Comparison of ENCODE assay signal across 13 cellular contexts in the genomic region with DNA sequence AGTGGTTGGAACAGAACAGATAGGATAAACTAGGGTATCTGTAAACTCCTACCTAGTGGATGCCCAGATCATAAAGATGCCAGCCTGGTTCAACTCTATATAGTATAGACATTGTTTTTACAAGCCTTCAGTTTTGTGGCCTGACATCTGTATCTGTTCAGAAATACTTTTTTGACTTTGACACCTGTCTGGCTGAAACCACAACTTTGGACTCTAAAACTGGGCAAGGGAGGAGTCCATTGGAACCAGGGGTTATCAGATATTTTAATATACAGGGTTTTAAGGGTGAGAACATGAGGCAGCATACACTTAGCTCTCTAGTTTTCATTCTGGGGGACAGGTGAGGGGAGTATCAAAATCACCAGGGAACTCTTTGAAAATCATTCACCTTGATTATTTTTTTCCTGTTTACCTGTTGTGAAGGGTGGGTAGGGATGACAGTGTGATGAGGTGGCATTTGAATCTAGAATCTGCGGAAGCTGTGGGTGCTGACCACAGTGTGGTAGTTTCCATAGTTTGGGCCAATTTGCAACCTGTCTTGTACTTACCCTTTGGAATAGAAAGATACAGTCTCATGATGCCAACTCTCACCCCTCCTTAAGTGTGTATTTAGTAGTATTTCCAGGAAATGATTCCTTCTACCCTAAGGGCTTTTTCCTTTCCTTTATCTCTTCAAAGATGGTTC. TPM values are rescaled to one million over a fixed set of nuclear protein-coding genes. Genes with fewer than 3 reads are reported as not detected.
DNase-seq lines count a peak whose midpoint lies in the region; ATAC-seq and TF ChIP-seq lines count a peak whose summit lies in the region.
"Had no signal": no experiment of that assay in that cellular context is flagged by ENCODE, and none has a peak within 500 bp of the region (broad histone marks: within the 10 kb centered on the region; RNA-seq: fewer than 3 reads in every experiment).

No MANE protein-coding gene starts in this region.

- H3K36me3 ChIP-seq in cardiac muscle cell (no peaks in the 10 kb centered on the region), right atrium auricular region (no peaks in the 10 kb centered on the region), vagina (no peaks in the 10 kb centered on the region), lower lobe of right lung (no peaks in the 10 kb centered on the region)
- H3K36me3 ChIP-seq: heart right ventricle had no signal

- H3K27me3 Mint-ChIP-seq in T-helper 17 cell = peaks cover 14% of the 10 kb centered on the region

- H3K4me1 ChIP-seq in cardiac muscle cell (ENCODE audit: low read depth) = peaks cover 46% of the 10 kb centered on the region
- peaks cover 0 to 38% of the 10 kb centered on the region in 2 donors for H3K4me1 ChIP-seq in right atrium auricular region
- H3K4me1 ChIP-seq in vagina = peaks cover 81% of the 10 kb centered on the region
- H3K4me1 ChIP-seq in lower lobe of right lung = peaks cover 92% of the 10 kb centered on the region

- DNase-seq in cardiac muscle cell (ENCODE audit: low read depth in 1 of 2, low spot score in 1 of 2) (no peak), right atrium auricular region (ENCODE audit: low spot score) (no peak), T-helper 17 cell (no peak), left lobe of liver (ENCODE audit: low spot score) (no peak), vagina (ENCODE audit: extremely low spot score in 2 of 2) (no peak), DMS 273 treated with DMSO at 0.1 percent for 48 hours (lab: John Stamatoyannopoulos, UW) (no peak), lower lobe of right lung (no peak), nucleus accumbens (lab: John Stamatoyannopoulos, UW) (no peak)
- DNase-seq: activated effector memory CD4-positive, alpha-beta T cell treated with anti-CD3 and anti-CD28 coated beads, Interleukin-2, amount 50 U/mL, for 16 hours; GF-D8; stimulated activated CD4-positive, alpha-beta T cell treated with anti-CD3 and anti-CD28 coated beads, Interleukin-2, amount 100 ng/mL, for 24 hours; testis had no signal

- TF ChIP-seq CTCF in cardiac muscle cell (IDR thresholded peaks at IDR 0.05; ENCODE audit: low read depth, low read length) (no peak), right atrium auricular region (IDR thresholded peaks at IDR 0.05) (no peak), vagina (IDR thresholded peaks at IDR 0.05) (no peak), lower lobe of right lung (IDR thresholded peaks at IDR 0.05) (no peak)

- no peaks in the 10 kb centered on the region for H3K9me3 ChIP-seq in cardiac muscle cell (ENCODE audit: low read depth)
- H3K9me3 ChIP-seq in right atrium auricular region = no peaks in the 10 kb centered on the region
- no peaks in the 10 kb centered on the region for H3K9me3 ChIP-seq in T-helper 17 cell (ENCODE audit: control insufficient read depth, low read length, poor library complexity, severe bottlenecking)
- no peaks in the 10 kb centered on the region for H3K9me3 ChIP-seq in vagina
- H3K9me3 ChIP-seq in lower lobe of right lung = no peaks in the 10 kb centered on the region
- H3K9me3 ChIP-seq: heart right ventricle, testis had no signal

- no peaks in the 10 kb centered on the region for H3K27me3 ChIP-seq in cardiac muscle cell
- H3K27me3 ChIP-seq in right atrium auricular region = no peaks in the 10 kb centered on the region
- no peaks in the 10 kb centered on the region for H3K27me3 ChIP-seq in vagina
- H3K27me3 ChIP-seq in lower lobe of right lung (ENCODE audit: low read depth) = no peaks in the 10 kb centered on the region
- H3K27me3 ChIP-seq: heart right ventricle, testis had no signal

- no peak overlapping the region for H3K4me3 Mint-ChIP-seq in T-helper 17 cell

- ATAC-seq in T-helper 17 cell = peak; percentile 68
- peak; percentile 31 for ATAC-seq in left lobe of liver
- ATAC-seq in lower lobe of right lung = no peak

- H3K27ac ChIP-seq in cardiac muscle cell = peak overlapping the region; percentile 89
- peak overlapping the region in 1 of 2 donors; percentile 8 for H3K27ac ChIP-seq in right atrium auricular region
- H3K27ac ChIP-seq in vagina = peak overlapping the region; percentile 5
- H3K27ac ChIP-seq in lower lobe of right lung = no peak overlapping the region

- intact Hi-C loops in vagina (cut with DNase I) (no loop called here), lower lobe of right lung (cut with DNase I) (no loop called here)

- H3K4me1 Mint-ChIP-seq in T-helper 17 cell = peaks cover 13% of the 10 kb centered on the region

- no peak for TF ChIP-seq POLR2A in vagina (IDR thresholded peaks at IDR 0.05)

- no peak overlapping the region for H3K4me3 ChIP-seq in cardiac muscle cell
- no peak overlapping the region for H3K4me3 ChIP-seq in right atrium auricular region
- H3K4me3 ChIP-seq in vagina = no peak overlapping the region
- H3K4me3 ChIP-seq in lower lobe of right lung = no peak overlapping the region
- H3K4me3 ChIP-seq: heart right ventricle, testis had no signal

- no peaks in the 10 kb centered on the region for H3K36me3 Mint-ChIP-seq in T-helper 17 cell (ENCODE audit: low read depth)

- H3K27ac Mint-ChIP-seq in T-helper 17 cell = peak overlapping the region; percentile 27

RNA-seq across cellular contexts. Expression of a gene that starts 20.6 kb away (rescaled TPM):
- 35.8 and 63.9 TPM in 2 replicates for total RNA-seq in cardiac muscle cell
- polyA plus RNA-seq in cardiac muscle cell = 11.9 and 16.0 TPM in 2 replicates
- total RNA-seq in right atrium auricular region = 10 to 100 TPM; 65.4 to 81.7 TPM
- 1 to 10 TPM; 2.0 to 3.5 TPM for total RNA-seq in T-helper 17 cell
- 11.1 TPM for total RNA-seq in left lobe of liver
- 29.0 TPM for total RNA-seq in vagina
- total RNA-seq in lower lobe of right lung = 63.3 TPM

Comparison
In these comparisons a context has a peak if more than half of its experiments do, and no peak if none do; other contexts are left out.
1. ATAC-seq: peak in T-helper 17 cell (single experiment) and left lobe of liver (single experiment); none in lower lobe of right lung (0 of 2).